8 cellular contexts compared by ENCODE assay signal in genomic region chr13:50123002-50123401, GRCh38.
A peak's percentile ranks its signal among the peaks of the same experiment; 100 is the strongest.
DNase-seq lines count a peak whose midpoint lies in the region; ATAC-seq and TF ChIP-seq lines count a peak whose summit lies in the region.

No MANE protein-coding gene starts in this region.

- 100% methylated on average over 3 of the region's 3 CpGs for WGBS in mammary epithelial cell (ENCODE audit: low coverage, missing lambda C conversion rate)

- H3K4me1 Mint-ChIP-seq in naive B cell: peaks cover 44 to 67% (median 62%) of the 10 kb centered on the region in 3 donors

- TF ChIP-seq CTCF in AG09309 (IDR thresholded peaks at IDR 0.05; ENCODE audit: control insufficient read depth, insufficient read depth, low read depth, low read length, missing control alignments) (no peak), mammary epithelial cell (conservative IDR thresholded peaks at IDR 0.05 in 1 of 2, IDR thresholded peaks at IDR 0.05 in 1 of 2; ENCODE audit: extremely low read depth in 1 of 2, insufficient read depth in 1 of 2, low read depth in 1 of 2, low read length in 2 of 2) (no peak)

- peak overlapping the region; percentile 89 to 98 (median 91) for H3K4me3 Mint-ChIP-seq in naive B cell

- ATAC-seq in naive B cell (ENCODE audit: low read depth in 2 of 2): no peak
- no peak for ATAC-seq in GM21737 (IDR thresholded peaks at IDR 0.05; ENCODE audit: unreplicated experiment)

- no peak overlapping the region for H3K27ac ChIP-seq in mammary epithelial cell (ENCODE audit: insufficient read depth, low read depth, low read length)

- no peak overlapping the region for H3K9ac ChIP-seq in mammary epithelial cell (ENCODE audit: insufficient read depth, low read length)

- peaks cover 16% of the 10 kb centered on the region for H3K4me1 ChIP-seq in mammary epithelial cell (ENCODE audit: insufficient read depth, low read length)

- no peaks in the 10 kb centered on the region for H3K36me3 ChIP-seq in mammary epithelial cell (ENCODE audit: insufficient read depth, low read length)

- H3K4me2 ChIP-seq in mammary epithelial cell (ENCODE audit: insufficient read depth, low read depth, low read length): peak overlapping the region; percentile 90

- CTCF ChIA-PET in mammary epithelial cell (lab: Charles Lee; ENCODE audit: low non-redundant PET): no interaction called here

- H3K27me3 ChIP-seq in mammary epithelial cell (ENCODE audit: insufficient read depth, low read length): no peaks in the 10 kb centered on the region

- H3K36me3 Mint-ChIP-seq in naive B cell: peaks cover 0 to 5% of the 10 kb centered on the region in 2 donors

- no peaks in the 10 kb centered on the region for H3K27me3 Mint-ChIP-seq in naive B cell

- BruUV-seq in mammary epithelial cell (replicated peaks; lab: Mats Ljungman, UMichigan): no TSS peak

- H4K20me1 ChIP-seq in mammary epithelial cell (ENCODE audit: insufficient read depth, low read length): no peaks in the 10 kb centered on the region

- intact Hi-C loops in mammary epithelial cell (cut with micrococcal nuclease): no loop called here

- H3K4me3 ChIP-seq in AG09309 (ENCODE audit: control insufficient read depth, low read depth, low read length): peak overlapping the region; percentile 62; the same call in 1 of the 2 replicates
- H3K4me3 ChIP-seq in Jurkat, Clone E6-1 (ENCODE audit: low read length): peak overlapping the region; percentile 83
- peak overlapping the region in 1 of 3 experiments; percentile 92 for H3K4me3 ChIP-seq in mammary epithelial cell (replicated peaks in 1 of 3; ENCODE audit: insufficient read depth in 1 of 3, low read depth in 2 of 3, low read length in 3 of 3)

- no peaks in the 10 kb centered on the region for H3K9me3 ChIP-seq in mammary epithelial cell (replicated peaks; ENCODE audit: insufficient read depth, low read length)

- H3K9me3 Mint-ChIP-seq in naive B cell: no peaks in the 10 kb centered on the region

- no peaks in the 10 kb centered on the region for H3K79me2 ChIP-seq in mammary epithelial cell (ENCODE audit: insufficient read depth, low read length)

- in situ Hi-C loops in mammary epithelial cell (cut with MboI; ENCODE audit: low sequenced_read_pairs in 2 of 2): no loop called here

- DNase-seq in AG09309 (ENCODE audit: low read depth): no peak
- no peak for DNase-seq in Jurkat, Clone E6-1 (ENCODE audit: low read depth, low spot score)
- no peak for DNase-seq in mammary epithelial cell
- no peak for DNase-seq in naive B cell
- no peak for DNase-seq in HuH-7.5 (ENCODE audit: low spot score)
- DNase-seq in stimulated activated naive CD4-positive, alpha-beta T cell (lab: John Stamatoyannopoulos, UW): no peak
- DNase-seq in HK-2 (ENCODE audit: unreplicated experiment): no peak

- dilution Hi-C loops in mammary epithelial cell (cut with HindIII; ENCODE audit: low sequenced_read_pairs): no loop called here

- peak overlapping the region; percentile 1 to 99 (median 96) for H3K27ac Mint-ChIP-seq in naive B cell

- no peak overlapping the region for H2AFZ ChIP-seq in mammary epithelial cell (ENCODE audit: low read depth, low read length)
